17 cellular contexts compared by ENCODE assay signal in the genomic region with DNA sequence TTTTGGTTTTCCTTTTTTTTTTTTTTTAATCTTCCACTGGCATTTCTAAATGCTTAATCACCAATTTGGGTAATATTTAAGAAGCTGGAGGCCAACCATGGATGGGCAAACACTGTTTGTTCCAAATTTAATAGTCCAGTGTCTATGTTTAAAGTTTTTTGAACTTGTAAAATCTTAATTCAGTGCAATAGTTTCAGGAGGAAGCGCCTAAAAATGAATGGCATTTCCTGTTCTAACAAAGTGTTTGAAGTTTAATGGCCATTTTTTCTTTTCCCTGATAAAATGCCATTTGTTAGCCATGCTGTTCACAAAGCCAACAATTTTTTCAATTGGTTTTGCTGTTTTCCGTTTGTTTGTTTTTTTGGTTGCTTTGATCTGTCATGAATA.
A peak's percentile ranks its signal among the peaks of the same experiment; 100 is the strongest.
DNase-seq lines count a peak whose midpoint lies in the region; ATAC-seq, FAIRE-seq and TF ChIP-seq lines count a peak whose summit lies in the region.
"Had no signal": no experiment of that assay in that cellular context is flagged by ENCODE, and none has a peak within 500 bp of the region (broad histone marks: within the 10 kb centered on the region; RNA-seq: fewer than 3 reads in every experiment).

No MANE protein-coding gene starts in this region.

- intact Hi-C loops in endothelial cell of umbilical vein (cut with micrococcal nuclease): no loop called here

- DNase-seq in EL (peak; percentile 14), M059J (ENCODE audit: low read depth) (peak; percentile 40), endothelial cell of umbilical vein (ENCODE audit: low read depth, low spot score) (peak; percentile 16), smooth muscle cell (lab: John Stamatoyannopoulos, UW; ENCODE audit: unreplicated experiment) (no peak), A172 (ENCODE audit: low spot score) (no peak), NCI-H226 (no peak)
- DNase-seq: C1 segment of cervical spinal cord, DMS79 treated with DMSO at 0.1 percent for 48 hours, GDM1, Karpas-422, NCI-H187, NCI-H446, NCI-H69, PC-9, T-helper 1 cell had no signal

- H4K20me1 ChIP-seq in endothelial cell of umbilical vein (replicated peaks; ENCODE audit: control insufficient read depth, extremely low read depth, insufficient read depth, low read length) (no peaks in the 10 kb centered on the region), smooth muscle cell (ENCODE audit: low read depth) (no peaks in the 10 kb centered on the region)

- H3K27me3 ChIP-seq in endothelial cell of umbilical vein (ENCODE audit: control insufficient read depth in 2 of 2, insufficient read depth in 2 of 2, low read length in 2 of 2) (no peaks in the 10 kb centered on the region), smooth muscle cell (ENCODE audit: low read depth) (no peaks in the 10 kb centered on the region)

- peak; percentile 48 for FAIRE-seq in endothelial cell of umbilical vein (lab: Jason Lieb, UNC)
- FAIRE-seq: GM12892 had no signal

- no peaks in the 10 kb centered on the region for H3K79me2 ChIP-seq in endothelial cell of umbilical vein (ENCODE audit: control insufficient read depth, insufficient read depth, low read length)
- H3K79me2 ChIP-seq in smooth muscle cell (ENCODE audit: low read depth): no peaks in the 10 kb centered on the region

- H3K4me2 ChIP-seq in endothelial cell of umbilical vein (ENCODE audit: insufficient read depth, low read length) (peak overlapping the region; percentile 20), smooth muscle cell (peak overlapping the region; percentile 36)
- H3K4me2 ChIP-seq: PC-9 had no signal

- POLR2A ChIA-PET in endothelial cell of umbilical vein (lab: Charles Lee): no interaction called here

- H3K9me3 ChIP-seq in endothelial cell of umbilical vein (replicated peaks; ENCODE audit: control insufficient read depth, insufficient read depth, low read length): no peaks in the 10 kb centered on the region
- H3K9me3 ChIP-seq in smooth muscle cell (replicated peaks; ENCODE audit: low read depth): no peaks in the 10 kb centered on the region

- H3K36me3 ChIP-seq in endothelial cell of umbilical vein (ENCODE audit: control insufficient read depth in 2 of 2, extremely low read depth in 1 of 2, insufficient read depth in 2 of 2, low read length in 2 of 2) (no peaks in the 10 kb centered on the region), smooth muscle cell (ENCODE audit: low read depth) (no peaks in the 10 kb centered on the region)

- TF ChIP-seq POLR2A in endothelial cell of umbilical vein (IDR thresholded peaks at IDR 0.05; ENCODE audit: low read depth, low read length): no peak

- TF ChIP-seq CTCF in endothelial cell of umbilical vein (IDR thresholded peaks at IDR 0.05; ENCODE audit: extremely low read depth in 1 of 2, insufficient read depth in 1 of 2, low read depth in 1 of 2, low read length in 2 of 2) (no peak), smooth muscle cell (IDR thresholded peaks at IDR 0.05; ENCODE audit: borderline replicate concordance, insufficient read depth, poor library complexity, severe bottlenecking) (no peak)

- ATAC-seq in GM21737 (IDR thresholded peaks at IDR 0.05; ENCODE audit: unreplicated experiment): no peak

- H3K4me3 ChIP-seq in endothelial cell of umbilical vein (replicated peaks in 1 of 3; ENCODE audit: insufficient read depth in 1 of 3, low read depth in 1 of 3, low read length in 3 of 3) (no peak overlapping the region), smooth muscle cell (no peak overlapping the region)
- H3K4me3 ChIP-seq: PC-9 had no signal

- H3K27ac ChIP-seq in endothelial cell of umbilical vein (ENCODE audit: insufficient read depth, low read depth, low read length) (no peak overlapping the region), smooth muscle cell (ENCODE audit: low read depth) (peak overlapping the region; percentile 62)
- H3K27ac ChIP-seq: PC-9 had no signal

- no peaks in the 10 kb centered on the region for H3K9me1 ChIP-seq in endothelial cell of umbilical vein (replicated peaks; ENCODE audit: control insufficient read depth, extremely low read depth, insufficient read depth, low read length)

- dilution Hi-C loops in endothelial cell of umbilical vein (cut with MboI; ENCODE audit: extremely low pct_ligation_motif_present, low sequenced_read_pairs): no loop called here

- no peak overlapping the region for H2AFZ ChIP-seq in endothelial cell of umbilical vein (ENCODE audit: low read depth, low read length)
- H2AFZ ChIP-seq in smooth muscle cell (ENCODE audit: low read depth): peak overlapping the region; percentile 55
- H2AFZ ChIP-seq: PC-9 had no signal

- H3K4me1 ChIP-seq in endothelial cell of umbilical vein (ENCODE audit: control insufficient read depth, extremely low read depth, insufficient read depth, low read length): peaks cover 10% of the 10 kb centered on the region
- no peaks in the 10 kb centered on the region for H3K4me1 ChIP-seq in smooth muscle cell (ENCODE audit: low read depth)

- BruUV-seq in endothelial cell of umbilical vein (replicated peaks; lab: Mats Ljungman, UMichigan): no TSS peak

- H3K9ac ChIP-seq in endothelial cell of umbilical vein (replicated peaks; ENCODE audit: extremely low read depth, insufficient read depth, low read length): no peak overlapping the region
- no peak overlapping the region for H3K9ac ChIP-seq in smooth muscle cell (ENCODE audit: low read depth)

- CTCF ChIA-PET in endothelial cell of umbilical vein (lab: Charles Lee): interaction anchor here (0.6 to 1.5 kb wide), 3 partner anchors 13 to 39 kb away, joined by 3 to 5 read pairs (median 3); no protein-coding TSS in a partner anchor

- WGBS in smooth muscle cell (ENCODE audit: low lambda C conversion rate): 25% methylated on average over 2 of the region's 2 CpGs

- no peaks in the 10 kb centered on the region for H3F3A ChIP-seq in smooth muscle cell (ENCODE audit: low read depth)

TF ChIP-seq in endothelial cell of umbilical vein, 7 proteins besides CTCF, POLR2A, EP300 and RAD21:
- TF ChIP-seq MYC (IDR thresholded peaks at IDR 0.05; ENCODE audit: low read depth, low read length): no peak
- TF ChIP-seq, protein P1, sequence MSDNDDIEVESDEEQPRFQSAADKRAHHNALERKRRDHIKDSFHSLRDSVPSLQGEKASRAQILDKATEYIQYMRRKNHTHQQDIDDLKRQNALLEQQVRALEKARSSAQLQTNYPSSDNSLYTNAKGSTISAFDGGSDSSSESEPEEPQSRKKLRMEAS (IDR thresholded peaks at IDR 0.05; ENCODE audit: insufficient read depth, insufficient read length): no peak

Comparison
In these comparisons a context has a peak if more than half of its experiments do, and no peak if none do; other contexts are left out.
1. DNase-seq: peak in EL (single experiment), M059J (single experiment) and endothelial cell of umbilical vein (single experiment); none in smooth muscle cell (single experiment), A172 (single experiment) and NCI-H226 (single experiment).